ENCODE assay signal across 29 cellular contexts in the genomic region with DNA sequence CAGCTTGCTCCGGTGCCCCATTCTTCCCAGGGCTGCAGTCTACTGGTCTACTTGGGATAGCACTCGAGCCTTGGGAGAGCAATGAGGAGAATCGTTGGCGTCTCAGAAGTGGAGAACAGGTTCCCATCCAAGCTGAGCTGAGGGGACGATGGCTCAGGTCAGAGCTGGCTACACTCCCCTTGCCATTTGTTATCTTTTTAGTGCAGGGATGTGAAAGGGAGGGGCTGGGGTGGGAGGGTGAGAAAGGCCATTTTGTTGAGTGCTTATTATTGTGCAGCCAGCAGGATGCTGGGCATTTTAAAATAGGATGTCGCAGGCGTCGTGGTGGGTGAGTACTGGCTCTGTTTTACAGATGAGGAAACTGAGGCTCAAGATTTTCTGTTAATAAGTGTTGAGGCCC.
"Had no signal": no experiment of that assay in that cellular context is flagged by ENCODE, and none has a peak within 500 bp of the region (broad histone marks: within the 10 kb centered on the region; RNA-seq: fewer than 3 reads in every experiment).

No MANE protein-coding gene starts in this region.

- H3K36me3 ChIP-seq: brain microvascular endothelial cell, esophagus muscularis mucosa, gastroesophageal sphincter, heart right ventricle, WERI-Rb-1 had no signal

- H3K9me3 ChIP-seq: esophagus muscularis mucosa, gastroesophageal sphincter, heart right ventricle had no signal

- H3K4me1 ChIP-seq: gastroesophageal sphincter had no signal

- DNase-seq: activated B cell treated with CpG ODN at 0.5 μM for 24 hours; activated CD4-positive, alpha-beta T cell treated with anti-CD3 and anti-CD28 coated beads for 48 hours; activated CD4-positive, alpha-beta T cell treated with anti-CD3 and anti-CD28 coated beads, Interleukin-2, amount 50 U/mL, for 1 hour; activated CD4-positive, alpha-beta T cell treated with anti-CD3 and anti-CD28 coated beads, Interleukin-2, amount 50 U/mL, for 48 hours; activated CD8-positive, alpha-beta memory T cell treated with anti-CD3 and anti-CD28 coated beads for 24 hours; activated CD8-positive, alpha-beta T cell treated with anti-CD3 and anti-CD28 coated beads for 36 hours; activated effector memory CD4-positive, alpha-beta T cell treated with Interleukin-2 at 50 U/mL for 16 hours; activated gamma-delta T cell treated with Interleukin-2 at 50 U/mL for 16 hours; activated naive CD4-positive, alpha-beta T cell treated with anti-CD3 and anti-CD28 coated beads, Interleukin-2, amount 50 U/mL, for 16 hours; activated naive CD4-positive, alpha-beta T cell treated with Interleukin-2 at 50 U/mL for 16 hours; activated T-cell treated with anti-CD3 and anti-CD28 coated beads, Interleukin-2, amount 50 U/mL, for 4 hours; amniotic stem cell; anterior cingulate cortex; brain microvascular endothelial cell; dorsolateral prefrontal cortex; effector memory CD4-positive, alpha-beta T cell; endodermal cell; heart right ventricle; T-helper 1 cell; T-helper 17 cell; T1000; WERI-Rb-1 had no signal

- FAIRE-seq: astrocyte, bronchial epithelial cell had no signal

- H3K4me3 ChIP-seq: coronary artery, dorsolateral prefrontal cortex, esophagus muscularis mucosa, gastroesophageal sphincter, heart right ventricle had no signal

- ATAC-seq: activated CD4-positive, CD25-positive, alpha-beta regulatory T cell treated with anti-CD3 and anti-CD28 coated beads, Interleukin-2, amount 50 U/mL, for 24 hours; activated CD8-positive, alpha-beta T cell treated with anti-CD3 and anti-CD28 coated beads for 36 hours; activated T-cell treated with anti-CD3 and anti-CD28 coated beads, Interleukin-2, amount 50 U/mL, for 4 hours; activated T-helper 17 cell treated with anti-CD3 and anti-CD28 coated beads, Interleukin-2, amount 50 U/mL, for 72 hours; gastroesophageal sphincter; heart right ventricle; T-helper 17 cell had no signal

- H3K27me3 ChIP-seq: brain microvascular endothelial cell, dorsolateral prefrontal cortex, esophagus muscularis mucosa, gastroesophageal sphincter, heart right ventricle had no signal

- H3K27ac ChIP-seq: brain microvascular endothelial cell, coronary artery, esophagus muscularis mucosa, gastroesophageal sphincter, heart right ventricle, WERI-Rb-1 had no signal
